1 cellular context compared by ENCODE assay signal in the genomic region with DNA sequence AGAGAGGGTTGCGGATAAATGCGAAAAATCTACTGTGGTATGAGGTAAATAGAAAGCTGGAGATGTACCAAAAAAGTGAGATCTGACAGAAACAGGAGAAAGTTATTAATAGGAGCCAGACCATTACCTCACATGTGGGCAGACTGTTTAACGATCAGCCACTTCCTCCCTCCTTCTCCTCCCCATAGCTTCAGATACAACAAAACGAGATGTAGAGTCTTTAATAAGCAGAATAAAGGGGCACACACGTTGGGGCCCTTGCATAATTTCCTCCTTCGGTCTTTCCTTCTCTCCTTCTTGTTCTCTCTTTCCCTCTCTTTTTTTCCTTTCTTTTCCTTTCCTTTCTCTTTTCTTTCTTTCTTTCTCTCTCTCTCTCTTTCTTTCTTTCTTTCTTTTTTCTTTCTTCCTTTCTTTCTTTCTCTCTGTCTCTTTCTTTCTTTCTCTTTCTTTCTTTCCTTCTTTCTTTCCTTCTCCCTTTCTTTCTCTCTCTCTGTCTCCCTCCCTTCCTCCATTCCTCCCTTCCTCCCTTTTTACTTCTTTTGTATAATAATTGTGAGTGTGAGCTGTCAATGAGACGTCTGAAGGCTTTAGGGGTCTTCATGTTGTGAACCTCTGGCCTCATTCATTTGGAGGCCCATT.
TF ChIP-seq lines count a peak whose summit lies in the region.

No MANE protein-coding gene starts in this region.

TF ChIP-seq in K562, 482 proteins besides CTCF, POLR2A, EP300 and RAD21 (continued from another document and continues in another):
- TF ChIP-seq, protein P1, sequence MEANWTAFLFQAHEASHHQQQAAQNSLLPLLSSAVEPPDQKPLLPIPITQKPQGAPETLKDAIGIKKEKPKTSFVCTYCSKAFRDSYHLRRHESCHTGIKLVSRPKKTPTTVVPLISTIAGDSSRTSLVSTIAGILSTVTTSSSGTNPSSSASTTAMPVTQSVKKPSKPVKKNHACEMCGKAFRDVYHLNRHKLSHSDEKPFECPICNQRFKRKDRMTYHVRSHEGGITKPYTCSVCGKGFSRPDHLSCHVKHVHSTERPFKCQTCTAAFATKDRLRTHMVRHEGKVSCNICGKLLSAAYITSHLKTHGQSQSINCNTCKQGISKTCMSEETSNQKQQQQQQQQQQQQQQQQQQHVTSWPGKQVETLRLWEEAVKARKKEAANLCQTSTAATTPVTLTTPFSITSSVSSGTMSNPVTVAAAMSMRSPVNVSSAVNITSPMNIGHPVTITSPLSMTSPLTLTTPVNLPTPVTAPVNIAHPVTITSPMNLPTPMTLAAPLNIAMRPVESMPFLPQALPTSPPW (CRISPR knock-in tag; IDR thresholded peaks at IDR 0.05) = 0 out of 2 replicates have a peak, but pooled peaks have one; percentile 19
- TF ChIP-seq MED1 (CRISPR knock-in tag; IDR thresholded peaks at IDR 0.05; ENCODE audit: borderline replicate concordance) (no peak), NELFE (IDR thresholded peaks at IDR 0.05; ENCODE audit: insufficient read depth, insufficient read length) (no peak), ZNF184 (CRISPR knock-in tag; IDR thresholded peaks at IDR 0.05) (no peak), KDM4B (IDR thresholded peaks at IDR 0.05; ENCODE audit: borderline replicate concordance in 2 of 2, low read depth in 1 of 2) (no peak), CBFA2T2 (conservative IDR thresholded peaks at IDR 0.05) (no peak), KDM5B (IDR thresholded peaks at IDR 0.05; ENCODE audit: insufficient replicate concordance, low read depth, low read length) (no peak), NFE2 (IDR thresholded peaks at IDR 0.05; ENCODE audit: low read depth) (no peak), SPI1 (IDR thresholded peaks at IDR 0.05; ENCODE audit: borderline replicate concordance, low read depth, low read length) (peak; percentile 82; the same call in 1 of the 2 replicates), PHF8 (IDR thresholded peaks at IDR 0.05; ENCODE audit: borderline replicate concordance, low read length) (no peak), BRF1 (IDR thresholded peaks at IDR 0.05; ENCODE audit: borderline replicate concordance, extremely low read depth, insufficient read length) (no peak), FOSL1 (tag; conservative IDR thresholded peaks at IDR 0.05) (no peak), TGIF2 (CRISPR knock-in tag; IDR thresholded peaks at IDR 0.05) (no peak), TCF3 (CRISPR knock-in tag; IDR thresholded peaks at IDR 0.05) (no peak), BACH1 (tag; IDR thresholded peaks at IDR 0.05) (no peak), ZNF780A (CRISPR knock-in tag; IDR thresholded peaks at IDR 0.05) (no peak), ZNF384 (IDR thresholded peaks at IDR 0.05; ENCODE audit: low read depth, low read length) (no peak), IFI16 (CRISPR knock-in tag; IDR thresholded peaks at IDR 0.05) (no peak), SIN3A (IDR thresholded peaks at IDR 0.05; ENCODE audit: borderline replicate concordance in 2 of 2, control insufficient read depth in 1 of 2, low read depth in 2 of 2, low read length in 2 of 2) (no peak), ZFP1 (CRISPR knock-in tag; IDR thresholded peaks at IDR 0.05) (no peak), PCBP2 (IDR thresholded peaks at IDR 0.05; ENCODE audit: low read depth, low read length, poor library complexity, severe bottlenecking) (no peak)
- TF ChIP-seq, protein P2, sequence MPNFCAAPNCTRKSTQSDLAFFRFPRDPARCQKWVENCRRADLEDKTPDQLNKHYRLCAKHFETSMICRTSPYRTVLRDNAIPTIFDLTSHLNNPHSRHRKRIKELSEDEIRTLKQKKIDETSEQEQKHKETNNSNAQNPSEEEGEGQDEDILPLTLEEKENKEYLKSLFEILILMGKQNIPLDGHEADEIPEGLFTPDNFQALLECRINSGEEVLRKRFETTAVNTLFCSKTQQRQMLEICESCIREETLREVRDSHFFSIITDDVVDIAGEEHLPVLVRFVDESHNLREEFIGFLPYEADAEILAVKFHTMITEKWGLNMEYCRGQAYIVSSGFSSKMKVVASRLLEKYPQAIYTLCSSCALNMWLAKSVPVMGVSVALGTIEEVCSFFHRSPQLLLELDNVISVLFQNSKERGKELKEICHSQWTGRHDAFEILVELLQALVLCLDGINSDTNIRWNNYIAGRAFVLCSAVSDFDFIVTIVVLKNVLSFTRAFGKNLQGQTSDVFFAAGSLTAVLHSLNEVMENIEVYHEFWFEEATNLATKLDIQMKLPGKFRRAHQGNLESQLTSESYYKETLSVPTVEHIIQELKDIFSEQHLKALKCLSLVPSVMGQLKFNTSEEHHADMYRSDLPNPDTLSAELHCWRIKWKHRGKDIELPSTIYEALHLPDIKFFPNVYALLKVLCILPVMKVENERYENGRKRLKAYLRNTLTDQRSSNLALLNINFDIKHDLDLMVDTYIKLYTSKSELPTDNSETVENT (CRISPR knock-in tag; IDR thresholded peaks at IDR 0.05) = no peak
- TF ChIP-seq, protein P3, sequence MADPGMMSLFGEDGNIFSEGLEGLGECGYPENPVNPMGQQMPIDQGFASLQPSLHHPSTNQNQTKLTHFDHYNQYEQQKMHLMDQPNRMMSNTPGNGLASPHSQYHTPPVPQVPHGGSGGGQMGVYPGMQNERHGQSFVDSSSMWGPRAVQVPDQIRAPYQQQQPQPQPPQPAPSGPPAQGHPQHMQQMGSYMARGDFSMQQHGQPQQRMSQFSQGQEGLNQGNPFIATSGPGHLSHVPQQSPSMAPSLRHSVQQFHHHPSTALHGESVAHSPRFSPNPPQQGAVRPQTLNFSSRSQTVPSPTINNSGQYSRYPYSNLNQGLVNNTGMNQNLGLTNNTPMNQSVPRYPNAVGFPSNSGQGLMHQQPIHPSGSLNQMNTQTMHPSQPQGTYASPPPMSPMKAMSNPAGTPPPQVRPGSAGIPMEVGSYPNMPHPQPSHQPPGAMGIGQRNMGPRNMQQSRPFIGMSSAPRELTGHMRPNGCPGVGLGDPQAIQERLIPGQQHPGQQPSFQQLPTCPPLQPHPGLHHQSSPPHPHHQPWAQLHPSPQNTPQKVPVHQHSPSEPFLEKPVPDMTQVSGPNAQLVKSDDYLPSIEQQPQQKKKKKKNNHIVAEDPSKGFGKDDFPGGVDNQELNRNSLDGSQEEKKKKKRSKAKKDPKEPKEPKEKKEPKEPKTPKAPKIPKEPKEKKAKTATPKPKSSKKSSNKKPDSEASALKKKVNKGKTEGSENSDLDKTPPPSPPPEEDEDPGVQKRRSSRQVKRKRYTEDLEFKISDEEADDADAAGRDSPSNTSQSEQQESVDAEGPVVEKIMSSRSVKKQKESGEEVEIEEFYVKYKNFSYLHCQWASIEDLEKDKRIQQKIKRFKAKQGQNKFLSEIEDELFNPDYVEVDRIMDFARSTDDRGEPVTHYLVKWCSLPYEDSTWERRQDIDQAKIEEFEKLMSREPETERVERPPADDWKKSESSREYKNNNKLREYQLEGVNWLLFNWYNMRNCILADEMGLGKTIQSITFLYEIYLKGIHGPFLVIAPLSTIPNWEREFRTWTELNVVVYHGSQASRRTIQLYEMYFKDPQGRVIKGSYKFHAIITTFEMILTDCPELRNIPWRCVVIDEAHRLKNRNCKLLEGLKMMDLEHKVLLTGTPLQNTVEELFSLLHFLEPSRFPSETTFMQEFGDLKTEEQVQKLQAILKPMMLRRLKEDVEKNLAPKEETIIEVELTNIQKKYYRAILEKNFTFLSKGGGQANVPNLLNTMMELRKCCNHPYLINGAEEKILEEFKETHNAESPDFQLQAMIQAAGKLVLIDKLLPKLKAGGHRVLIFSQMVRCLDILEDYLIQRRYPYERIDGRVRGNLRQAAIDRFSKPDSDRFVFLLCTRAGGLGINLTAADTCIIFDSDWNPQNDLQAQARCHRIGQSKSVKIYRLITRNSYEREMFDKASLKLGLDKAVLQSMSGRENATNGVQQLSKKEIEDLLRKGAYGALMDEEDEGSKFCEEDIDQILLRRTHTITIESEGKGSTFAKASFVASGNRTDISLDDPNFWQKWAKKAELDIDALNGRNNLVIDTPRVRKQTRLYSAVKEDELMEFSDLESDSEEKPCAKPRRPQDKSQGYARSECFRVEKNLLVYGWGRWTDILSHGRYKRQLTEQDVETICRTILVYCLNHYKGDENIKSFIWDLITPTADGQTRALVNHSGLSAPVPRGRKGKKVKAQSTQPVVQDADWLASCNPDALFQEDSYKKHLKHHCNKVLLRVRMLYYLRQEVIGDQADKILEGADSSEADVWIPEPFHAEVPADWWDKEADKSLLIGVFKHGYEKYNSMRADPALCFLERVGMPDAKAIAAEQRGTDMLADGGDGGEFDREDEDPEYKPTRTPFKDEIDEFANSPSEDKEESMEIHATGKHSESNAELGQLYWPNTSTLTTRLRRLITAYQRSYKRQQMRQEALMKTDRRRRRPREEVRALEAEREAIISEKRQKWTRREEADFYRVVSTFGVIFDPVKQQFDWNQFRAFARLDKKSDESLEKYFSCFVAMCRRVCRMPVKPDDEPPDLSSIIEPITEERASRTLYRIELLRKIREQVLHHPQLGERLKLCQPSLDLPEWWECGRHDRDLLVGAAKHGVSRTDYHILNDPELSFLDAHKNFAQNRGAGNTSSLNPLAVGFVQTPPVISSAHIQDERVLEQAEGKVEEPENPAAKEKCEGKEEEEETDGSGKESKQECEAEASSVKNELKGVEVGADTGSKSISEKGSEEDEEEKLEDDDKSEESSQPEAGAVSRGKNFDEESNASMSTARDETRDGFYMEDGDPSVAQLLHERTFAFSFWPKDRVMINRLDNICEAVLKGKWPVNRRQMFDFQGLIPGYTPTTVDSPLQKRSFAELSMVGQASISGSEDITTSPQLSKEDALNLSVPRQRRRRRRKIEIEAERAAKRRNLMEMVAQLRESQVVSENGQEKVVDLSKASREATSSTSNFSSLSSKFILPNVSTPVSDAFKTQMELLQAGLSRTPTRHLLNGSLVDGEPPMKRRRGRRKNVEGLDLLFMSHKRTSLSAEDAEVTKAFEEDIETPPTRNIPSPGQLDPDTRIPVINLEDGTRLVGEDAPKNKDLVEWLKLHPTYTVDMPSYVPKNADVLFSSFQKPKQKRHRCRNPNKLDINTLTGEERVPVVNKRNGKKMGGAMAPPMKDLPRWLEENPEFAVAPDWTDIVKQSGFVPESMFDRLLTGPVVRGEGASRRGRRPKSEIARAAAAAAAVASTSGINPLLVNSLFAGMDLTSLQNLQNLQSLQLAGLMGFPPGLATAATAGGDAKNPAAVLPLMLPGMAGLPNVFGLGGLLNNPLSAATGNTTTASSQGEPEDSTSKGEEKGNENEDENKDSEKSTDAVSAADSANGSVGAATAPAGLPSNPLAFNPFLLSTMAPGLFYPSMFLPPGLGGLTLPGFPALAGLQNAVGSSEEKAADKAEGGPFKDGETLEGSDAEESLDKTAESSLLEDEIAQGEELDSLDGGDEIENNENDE (IDR thresholded peaks at IDR 0.05; ENCODE audit: low read depth, low read length) = no peak
- TF ChIP-seq, protein P4, sequence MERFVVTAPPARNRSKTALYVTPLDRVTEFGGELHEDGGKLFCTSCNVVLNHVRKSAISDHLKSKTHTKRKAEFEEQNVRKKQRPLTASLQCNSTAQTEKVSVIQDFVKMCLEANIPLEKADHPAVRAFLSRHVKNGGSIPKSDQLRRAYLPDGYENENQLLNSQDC (CRISPR knock-in tag; IDR thresholded peaks at IDR 0.05) = no peak
- TF ChIP-seq, protein P5, sequence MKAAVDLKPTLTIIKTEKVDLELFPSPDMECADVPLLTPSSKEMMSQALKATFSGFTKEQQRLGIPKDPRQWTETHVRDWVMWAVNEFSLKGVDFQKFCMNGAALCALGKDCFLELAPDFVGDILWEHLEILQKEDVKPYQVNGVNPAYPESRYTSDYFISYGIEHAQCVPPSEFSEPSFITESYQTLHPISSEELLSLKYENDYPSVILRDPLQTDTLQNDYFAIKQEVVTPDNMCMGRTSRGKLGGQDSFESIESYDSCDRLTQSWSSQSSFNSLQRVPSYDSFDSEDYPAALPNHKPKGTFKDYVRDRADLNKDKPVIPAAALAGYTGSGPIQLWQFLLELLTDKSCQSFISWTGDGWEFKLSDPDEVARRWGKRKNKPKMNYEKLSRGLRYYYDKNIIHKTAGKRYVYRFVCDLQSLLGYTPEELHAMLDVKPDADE (conservative IDR thresholded peaks at IDR 0.05; ENCODE audit: control insufficient read depth, low read depth, low read length) = no peak
- TF ChIP-seq, protein P6, sequence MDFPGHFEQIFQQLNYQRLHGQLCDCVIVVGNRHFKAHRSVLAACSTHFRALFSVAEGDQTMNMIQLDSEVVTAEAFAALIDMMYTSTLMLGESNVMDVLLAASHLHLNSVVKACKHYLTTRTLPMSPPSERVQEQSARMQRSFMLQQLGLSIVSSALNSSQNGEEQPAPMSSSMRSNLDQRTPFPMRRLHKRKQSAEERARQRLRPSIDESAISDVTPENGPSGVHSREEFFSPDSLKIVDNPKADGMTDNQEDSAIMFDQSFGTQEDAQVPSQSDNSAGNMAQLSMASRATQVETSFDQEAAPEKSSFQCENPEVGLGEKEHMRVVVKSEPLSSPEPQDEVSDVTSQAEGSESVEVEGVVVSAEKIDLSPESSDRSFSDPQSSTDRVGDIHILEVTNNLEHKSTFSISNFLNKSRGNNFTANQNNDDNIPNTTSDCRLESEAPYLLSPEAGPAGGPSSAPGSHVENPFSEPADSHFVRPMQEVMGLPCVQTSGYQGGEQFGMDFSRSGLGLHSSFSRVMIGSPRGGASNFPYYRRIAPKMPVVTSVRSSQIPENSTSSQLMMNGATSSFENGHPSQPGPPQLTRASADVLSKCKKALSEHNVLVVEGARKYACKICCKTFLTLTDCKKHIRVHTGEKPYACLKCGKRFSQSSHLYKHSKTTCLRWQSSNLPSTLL (IDR thresholded peaks at IDR 0.05) = 0 out of 2 replicates have a peak, but pooled peaks have one; percentile 40
- TF ChIP-seq, protein P7, sequence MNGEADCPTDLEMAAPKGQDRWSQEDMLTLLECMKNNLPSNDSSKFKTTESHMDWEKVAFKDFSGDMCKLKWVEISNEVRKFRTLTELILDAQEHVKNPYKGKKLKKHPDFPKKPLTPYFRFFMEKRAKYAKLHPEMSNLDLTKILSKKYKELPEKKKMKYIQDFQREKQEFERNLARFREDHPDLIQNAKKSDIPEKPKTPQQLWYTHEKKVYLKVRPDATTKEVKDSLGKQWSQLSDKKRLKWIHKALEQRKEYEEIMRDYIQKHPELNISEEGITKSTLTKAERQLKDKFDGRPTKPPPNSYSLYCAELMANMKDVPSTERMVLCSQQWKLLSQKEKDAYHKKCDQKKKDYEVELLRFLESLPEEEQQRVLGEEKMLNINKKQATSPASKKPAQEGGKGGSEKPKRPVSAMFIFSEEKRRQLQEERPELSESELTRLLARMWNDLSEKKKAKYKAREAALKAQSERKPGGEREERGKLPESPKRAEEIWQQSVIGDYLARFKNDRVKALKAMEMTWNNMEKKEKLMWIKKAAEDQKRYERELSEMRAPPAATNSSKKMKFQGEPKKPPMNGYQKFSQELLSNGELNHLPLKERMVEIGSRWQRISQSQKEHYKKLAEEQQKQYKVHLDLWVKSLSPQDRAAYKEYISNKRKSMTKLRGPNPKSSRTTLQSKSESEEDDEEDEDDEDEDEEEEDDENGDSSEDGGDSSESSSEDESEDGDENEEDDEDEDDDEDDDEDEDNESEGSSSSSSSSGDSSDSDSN (IDR thresholded peaks at IDR 0.05; ENCODE audit: borderline replicate concordance in 1 of 2, low read depth in 2 of 2, low read length in 2 of 2) = no peak
